1 cellular context compared by ENCODE assay signal in the genomic region with DNA sequence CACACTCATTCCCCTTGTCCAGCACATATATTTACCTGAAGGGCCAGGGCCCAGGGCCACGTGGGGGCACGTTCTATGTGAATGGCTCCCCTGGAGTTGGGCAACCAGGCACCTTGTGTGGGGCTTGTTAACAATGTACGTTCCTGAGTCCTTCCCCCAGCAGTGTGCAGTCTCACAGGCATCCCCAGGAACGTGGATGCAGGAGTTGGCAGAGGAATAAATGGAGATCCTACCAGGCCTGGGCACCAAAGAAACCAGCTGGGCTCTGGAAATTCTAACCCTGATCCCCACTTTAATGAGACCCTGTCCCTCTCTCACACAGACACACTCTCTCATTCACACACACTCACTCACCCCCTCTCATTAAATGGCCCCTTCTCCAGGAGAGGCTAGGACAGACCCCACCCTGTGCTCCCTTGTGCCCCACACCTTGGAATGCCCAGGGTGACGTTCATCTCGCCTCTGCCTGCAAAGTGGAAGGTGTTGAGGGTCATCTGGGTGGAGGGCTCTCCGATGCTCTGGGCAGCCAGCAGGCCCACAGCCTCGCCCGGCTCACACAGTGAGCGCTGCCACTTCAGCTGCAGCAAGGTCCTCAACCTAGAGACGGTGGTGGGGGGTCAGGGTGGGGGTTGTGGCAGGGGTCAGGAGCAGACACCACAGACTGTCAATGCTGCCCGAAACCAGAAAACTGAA.
TF ChIP-seq lines count a peak whose summit lies in the region.

No MANE protein-coding gene starts in this region.

TF ChIP-seq in WTC11, 78 proteins besides CTCF, POLR2A, EP300 and RAD21:
- TF ChIP-seq, protein P1, sequence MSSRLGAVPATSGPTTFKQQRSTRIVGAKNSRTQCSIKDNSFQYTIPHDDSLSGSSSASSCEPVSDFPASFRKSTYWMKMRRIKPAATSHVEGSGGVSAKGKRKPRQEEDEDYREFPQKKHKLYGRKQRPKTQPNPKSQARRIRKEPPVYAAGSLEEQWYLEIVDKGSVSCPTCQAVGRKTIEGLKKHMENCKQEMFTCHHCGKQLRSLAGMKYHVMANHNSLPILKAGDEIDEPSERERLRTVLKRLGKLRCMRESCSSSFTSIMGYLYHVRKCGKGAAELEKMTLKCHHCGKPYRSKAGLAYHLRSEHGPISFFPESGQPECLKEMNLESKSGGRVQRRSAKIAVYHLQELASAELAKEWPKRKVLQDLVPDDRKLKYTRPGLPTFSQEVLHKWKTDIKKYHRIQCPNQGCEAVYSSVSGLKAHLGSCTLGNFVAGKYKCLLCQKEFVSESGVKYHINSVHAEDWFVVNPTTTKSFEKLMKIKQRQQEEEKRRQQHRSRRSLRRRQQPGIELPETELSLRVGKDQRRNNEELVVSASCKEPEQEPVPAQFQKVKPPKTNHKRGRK (CRISPR knock-in tag; IDR thresholded peaks at IDR 0.05; ENCODE audit: borderline replicate concordance) = no peak
- TF ChIP-seq CREM (CRISPR knock-in tag; IDR thresholded peaks at IDR 0.05) (no peak), NR1H2 (CRISPR knock-in tag; IDR thresholded peaks at IDR 0.05) (no peak), ETV6 (CRISPR knock-in tag; IDR thresholded peaks at IDR 0.05) (no peak), FOXJ3 (CRISPR knock-in tag; IDR thresholded peaks at IDR 0.05; ENCODE audit: borderline replicate concordance) (no peak), CDX4 (CRISPR knock-in tag; IDR thresholded peaks at IDR 0.05; ENCODE audit: borderline replicate concordance) (no peak), ZNF121 (CRISPR knock-in tag; IDR thresholded peaks at IDR 0.05) (no peak), NFATC4 (CRISPR knock-in tag; IDR thresholded peaks at IDR 0.05) (no peak), MYBL2 (CRISPR knock-in tag; IDR thresholded peaks at IDR 0.05) (no peak), OVOL2 (CRISPR knock-in tag; IDR thresholded peaks at IDR 0.05; ENCODE audit: borderline replicate concordance) (no peak), CREB1 (CRISPR knock-in tag; IDR thresholded peaks at IDR 0.05) (no peak), GABPB1 (CRISPR knock-in tag; IDR thresholded peaks at IDR 0.05) (no peak), SOX15 (CRISPR knock-in tag; IDR thresholded peaks at IDR 0.05) (no peak), ZNF423 (CRISPR knock-in tag; IDR thresholded peaks at IDR 0.05) (no peak), SP1 (CRISPR knock-in tag; conservative IDR thresholded peaks at IDR 0.05) (no peak)
- TF ChIP-seq, protein P2, sequence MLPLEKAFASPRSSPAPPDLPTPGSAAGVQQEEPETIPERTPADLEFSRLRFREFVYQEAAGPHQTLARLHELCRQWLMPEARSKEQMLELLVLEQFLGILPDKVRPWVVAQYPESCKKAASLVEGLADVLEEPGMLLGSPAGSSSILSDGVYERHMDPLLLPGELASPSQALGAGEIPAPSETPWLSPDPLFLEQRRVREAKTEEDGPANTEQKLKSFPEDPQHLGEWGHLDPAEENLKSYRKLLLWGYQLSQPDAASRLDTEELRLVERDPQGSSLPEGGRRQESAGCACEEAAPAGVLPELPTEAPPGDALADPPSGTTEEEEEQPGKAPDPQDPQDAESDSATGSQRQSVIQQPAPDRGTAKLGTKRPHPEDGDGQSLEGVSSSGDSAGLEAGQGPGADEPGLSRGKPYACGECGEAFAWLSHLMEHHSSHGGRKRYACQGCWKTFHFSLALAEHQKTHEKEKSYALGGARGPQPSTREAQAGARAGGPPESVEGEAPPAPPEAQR (CRISPR knock-in tag; IDR thresholded peaks at IDR 0.05) = no peak
- TF ChIP-seq, protein P3, sequence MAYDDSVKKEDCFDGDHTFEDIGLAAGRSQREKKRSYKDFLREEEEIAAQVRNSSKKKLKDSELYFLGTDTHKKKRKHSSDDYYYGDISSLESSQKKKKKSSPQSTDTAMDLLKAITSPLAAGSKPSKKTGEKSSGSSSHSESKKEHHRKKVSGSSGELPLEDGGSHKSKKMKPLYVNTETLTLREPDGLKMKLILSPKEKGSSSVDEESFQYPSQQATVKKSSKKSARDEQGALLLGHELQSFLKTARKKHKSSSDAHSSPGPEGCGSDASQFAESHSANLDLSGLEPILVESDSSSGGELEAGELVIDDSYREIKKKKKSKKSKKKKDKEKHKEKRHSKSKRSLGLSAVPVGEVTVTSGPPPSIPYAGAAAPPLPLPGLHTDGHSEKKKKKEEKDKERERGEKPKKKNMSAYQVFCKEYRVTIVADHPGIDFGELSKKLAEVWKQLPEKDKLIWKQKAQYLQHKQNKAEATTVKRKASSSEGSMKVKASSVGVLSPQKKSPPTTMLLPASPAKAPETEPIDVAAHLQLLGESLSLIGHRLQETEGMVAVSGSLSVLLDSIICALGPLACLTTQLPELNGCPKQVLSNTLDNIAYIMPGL (CRISPR knock-in tag; IDR thresholded peaks at IDR 0.05) = no peak
- TF ChIP-seq, protein P4, sequence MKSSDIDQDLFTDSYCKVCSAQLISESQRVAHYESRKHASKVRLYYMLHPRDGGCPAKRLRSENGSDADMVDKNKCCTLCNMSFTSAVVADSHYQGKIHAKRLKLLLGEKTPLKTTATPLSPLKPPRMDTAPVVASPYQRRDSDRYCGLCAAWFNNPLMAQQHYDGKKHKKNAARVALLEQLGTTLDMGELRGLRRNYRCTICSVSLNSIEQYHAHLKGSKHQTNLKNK (CRISPR knock-in tag; IDR thresholded peaks at IDR 0.05) = no peak
